16 cellular contexts compared by ENCODE assay signal in genomic region chr12:27682534-27682933, GRCh38.
"Had no signal": no experiment of that assay in that cellular context is flagged by ENCODE, and none has a peak within 500 bp of the region (broad histone marks: within the 10 kb centered on the region; RNA-seq: fewer than 3 reads in every experiment).

No MANE protein-coding gene starts in this region.

- ATAC-seq: activated naive CD8-positive, alpha-beta T cell treated with anti-CD3 and anti-CD28 coated beads, Interleukin-2, amount 50 U/mL, for 24 hours; heart right ventricle; left ventricle myocardium superior; sciatic nerve; stimulated activated naive B cell treated with anti-CD40 and anti-IgM and Interleukin-4, amounts not matched to agents 10 μg/mL and 1 μg/mL and 100 μg/mL, for 72 hours; WTC11 had no signal

- H3K27me3 ChIP-seq: heart right ventricle, transverse colon had no signal

- H3K4me3 ChIP-seq: heart right ventricle, transverse colon had no signal

- H3K4me1 ChIP-seq: heart right ventricle had no signal

- H3K27ac ChIP-seq: heart right ventricle had no signal

- DNase-seq: activated CD4-positive, alpha-beta T cell treated with anti-CD3 and anti-CD28 coated beads, Interleukin-2, amount 10 ng/mL, durations not matched to agents 24 days and 14 days; activated naive CD4-positive, alpha-beta T cell treated with Interleukin-2 at 50 U/mL for 16 hours; activated naive CD8-positive, alpha-beta T cell treated with anti-CD3 and anti-CD28 coated beads, Interleukin-2, amount 50 U/mL, for 24 hours; endodermal cell; erythroblast; heart right ventricle; kidney; left ventricle myocardium superior; mesendoderm; nephron progenitor cell; stimulated activated CD4-positive, alpha-beta T cell treated with anti-CD3 and anti-CD28 coated beads, Interleukin-2, amount 100 ng/mL, for 24 hours; stimulated activated naive B cell treated with anti-CD40 and anti-IgM and Interleukin-4, amounts not matched to agents 10 μg/mL and 1 μg/mL and 100 μg/mL, for 72 hours; substantia nigra; transverse colon had no signal

- H3K9me3 ChIP-seq: heart right ventricle, transverse colon had no signal
